19 cellular contexts compared by ENCODE assay signal in genomic region chr12:19035552-19035951, GRCh38.
DNase-seq lines count a peak whose midpoint lies in the region; ATAC-seq and TF ChIP-seq lines count a peak whose summit lies in the region.
"Had no signal": no experiment of that assay in that cellular context is flagged by ENCODE, and none has a peak within 500 bp of the region (broad histone marks: within the 10 kb centered on the region; RNA-seq: fewer than 3 reads in every experiment).

No MANE protein-coding gene starts in this region.

- H3K4me3 ChIP-seq in body of pancreas (no peak overlapping the region), heart right ventricle (no peak overlapping the region), skeletal muscle cell (ENCODE audit: low read depth, low read length) (no peak overlapping the region), endodermal cell (ENCODE audit: low read length) (no peak overlapping the region)
- H3K4me3 ChIP-seq: SK-N-MC, smooth muscle cell had no signal

- H3K27me3 ChIP-seq in body of pancreas (no peaks in the 10 kb centered on the region), heart right ventricle (no peaks in the 10 kb centered on the region), endodermal cell (ENCODE audit: control insufficient read depth, insufficient read depth, low read length, poor library complexity, severe bottlenecking) (no peaks in the 10 kb centered on the region)

- intact Hi-C loops in body of pancreas (cut with DNase I) (no loop called here), heart right ventricle (cut with DNase I) (loop anchor here in 5 of 10 donors (5.0 to 10.0 kb wide), 9 partner anchors 97 to 283 kb away; no protein-coding TSS in a partner anchor)

- no peak overlapping the region for H3K4me3 Mint-ChIP-seq in endodermal cell
- H3K4me3 Mint-ChIP-seq: central memory CD8-positive, alpha-beta T cell; effector memory CD8-positive, alpha-beta T cell; naive B cell had no signal

- H3K27me3 Mint-ChIP-seq in endodermal cell (ENCODE audit: insufficient read depth): peaks cover 4% of the 10 kb centered on the region
- H3K27me3 Mint-ChIP-seq: naive B cell had no signal

- H3K27ac ChIP-seq in body of pancreas: no peak overlapping the region
- H3K27ac ChIP-seq in heart right ventricle: peak overlapping the region in 8 of 10 donors; percentile 14 to 83 (median 80)
- no peak overlapping the region for H3K27ac ChIP-seq in endodermal cell (ENCODE audit: low read depth, low read length)
- H3K27ac ChIP-seq: SK-N-MC had no signal

- H3K4me1 ChIP-seq in body of pancreas (no peaks in the 10 kb centered on the region), heart right ventricle (peaks cover 0 to 51% (median 28%) of the 10 kb centered on the region in 9 donors), endodermal cell (ENCODE audit: control insufficient read depth, insufficient read depth, low read length) (no peaks in the 10 kb centered on the region)

- H3K9me3 ChIP-seq in body of pancreas (no peaks in the 10 kb centered on the region), heart right ventricle (peaks cover 0 to 17% (median 0%) of the 10 kb centered on the region in 11 donors), endodermal cell (ENCODE audit: control insufficient read depth, low read length) (peaks cover 26% of the 10 kb centered on the region)

- peaks cover 12% of the 10 kb centered on the region for H3K36me3 Mint-ChIP-seq in endodermal cell (ENCODE audit: low read depth)
- H3K36me3 Mint-ChIP-seq: naive B cell had no signal

- H3K36me3 ChIP-seq in body of pancreas (replicated peaks in 1 of 2; ENCODE audit: insufficient read depth in 1 of 2, low read depth in 2 of 2) (no peaks in the 10 kb centered on the region), heart right ventricle (no peaks in the 10 kb centered on the region), endodermal cell (ENCODE audit: control insufficient read depth, insufficient read depth, low read length) (no peaks in the 10 kb centered on the region)

- H3K9me3 Mint-ChIP-seq in endodermal cell: peaks cover 40% of the 10 kb centered on the region
- H3K9me3 Mint-ChIP-seq: central memory CD8-positive, alpha-beta T cell had no signal

- TF ChIP-seq POLR2A in body of pancreas (IDR thresholded peaks at IDR 0.05): no peak

- H3K9ac ChIP-seq in endodermal cell (ENCODE audit: extremely low read depth, low read length, poor library complexity, severe bottlenecking): no peak overlapping the region

- WGBS in body of pancreas, 2 donors: 47 to 62% methylated on average over 1 of the region's 1 CpG
- 43 to 58% methylated on average over 1 of the region's 1 CpG for WGBS in heart right ventricle, 2 donors
- WGBS in endodermal cell (ENCODE audit: insufficient coverage in 1 of 2, insufficient read length in 1 of 2), 2 experiments: 93 to 100% methylated on average over 1 of the region's 1 CpG

- ATAC-seq in body of pancreas (peak; percentile 59), heart right ventricle (peak; percentile 49 to 85 (median 68))
- ATAC-seq: effector memory CD8-positive, alpha-beta T cell had no signal

- H3K27ac Mint-ChIP-seq in endodermal cell: no peak overlapping the region
- H3K27ac Mint-ChIP-seq: effector memory CD8-positive, alpha-beta T cell; naive B cell had no signal

- peaks cover 5% of the 10 kb centered on the region for H3K4me1 Mint-ChIP-seq in endodermal cell
- H3K4me1 Mint-ChIP-seq: central memory CD8-positive, alpha-beta T cell; naive B cell had no signal

- no peak for TF ChIP-seq CTCF in body of pancreas (IDR thresholded peaks at IDR 0.05)
- no peak for TF ChIP-seq CTCF in heart right ventricle (IDR thresholded peaks at IDR 0.05)
- TF ChIP-seq CTCF in endodermal cell (conservative IDR thresholded peaks at IDR 0.05): no peak

- DNase-seq in EL (peak; percentile 21), body of pancreas (no peak), heart right ventricle (no peak), skeletal muscle cell (ENCODE audit: low read depth) (peak; percentile 20), HK-2 (ENCODE audit: unreplicated experiment) (no peak), endodermal cell (no peak), Kasumi-1 (lab: John Stamatoyannopoulos, UW) (no peak)
- DNase-seq: activated CD4-positive, CD25-positive, alpha-beta regulatory T cell treated with anti-CD3 and anti-CD28 coated beads, Interleukin-2, amount 50 U/mL, for 72 hours; C1 segment of cervical spinal cord; effector memory CD8-positive, alpha-beta T cell; naive B cell; NCI-H1436 treated with DMSO at 0.1 percent for 48 hours; NCI-H2171 treated with DMSO at 0.1 percent for 48 hours; NCI-H82; posterior cingulate gyrus; stimulated activated CD8-positive, alpha-beta memory T cell treated with anti-CD3 and anti-CD28 coated beads, Interleukin-4, amount 100 ng/mL, for 48 hours had no signal

Comparison
In these comparisons a context has a peak if more than half of its experiments do, and no peak if none do; other contexts are left out.
1. DNase-seq: peak in EL (single experiment) and skeletal muscle cell (single experiment); none in body of pancreas (0 of 4), heart right ventricle (0 of 2), HK-2 (single experiment), endodermal cell (single experiment) and Kasumi-1 (0 of 2).
2. H3K27ac ChIP-seq: peak in heart right ventricle (8 of 10); none in body of pancreas (0 of 4) and endodermal cell (single experiment).